ENCODE assay signal across 1 cellular context in genomic region chr3:15339786-15340215, GRCh38.
A peak's percentile ranks its signal among the peaks of the same experiment; 100 is the strongest.
TF ChIP-seq lines count a peak whose summit lies in the region.

No MANE protein-coding gene starts in this region.

TF ChIP-seq in K562, 482 proteins besides CTCF, POLR2A, EP300 and RAD21 (continued from another document and continues in another):
- TF ChIP-seq GATAD2B (IDR thresholded peaks at IDR 0.05; ENCODE audit: borderline replicate concordance) (peak; percentile 72), MBD2 (IDR thresholded peaks at IDR 0.05; ENCODE audit: borderline replicate concordance, low read depth) (no peak), E2F3 (CRISPR knock-in tag; IDR thresholded peaks at IDR 0.05) (no peak), ESRRB (CRISPR knock-in tag; IDR thresholded peaks at IDR 0.05; ENCODE audit: borderline replicate concordance) (no peak), ZKSCAN8 (CRISPR knock-in tag; IDR thresholded peaks at IDR 0.05) (0 out of 2 replicates have a peak, but pooled peaks have one; percentile 36), ATF7 (IDR thresholded peaks at IDR 0.05) (peak; percentile 43; the same call in 1 of the 2 replicates), TRIM28 (IDR thresholded peaks at IDR 0.05) (no peak), NFE2L1 (tag; IDR thresholded peaks at IDR 0.05; ENCODE audit: borderline replicate concordance, low read depth) (peak; percentile 49; the same call in 1 of the 2 replicates), BHLHE40 (IDR thresholded peaks at IDR 0.05; ENCODE audit: low read length) (no peak), NFE2 (IDR thresholded peaks at IDR 0.05; ENCODE audit: low read depth) (peak; percentile 86), ZNF253 (CRISPR knock-in tag; conservative IDR thresholded peaks at IDR 0.05) (no peak), RFX7 (CRISPR knock-in tag; IDR thresholded peaks at IDR 0.05) (no peak), ZNF644 (tag; IDR thresholded peaks at IDR 0.05; ENCODE audit: low read depth) (no peak), ZNF280B (CRISPR knock-in tag; IDR thresholded peaks at IDR 0.05) (no peak), NCOA6 (IDR thresholded peaks at IDR 0.05) (no peak), PTRF (tag; IDR thresholded peaks at IDR 0.05) (no peak), TAF15 (IDR thresholded peaks at IDR 0.05; ENCODE audit: low read depth, low read length) (no peak), ADNP (tag; IDR thresholded peaks at IDR 0.05) (no peak), ZNF780A (CRISPR knock-in tag; IDR thresholded peaks at IDR 0.05) (no peak), ZNF79 (CRISPR knock-in tag; IDR thresholded peaks at IDR 0.05; ENCODE audit: low read depth) (no peak), E2F4 (CRISPR knock-in tag; IDR thresholded peaks at IDR 0.05; ENCODE audit: low read depth) (no peak), TAF7 (tag; IDR thresholded peaks at IDR 0.05) (no peak), ZFPM2 (CRISPR knock-in tag; IDR thresholded peaks at IDR 0.05) (no peak), ATF6 (CRISPR knock-in tag; IDR thresholded peaks at IDR 0.05) (no peak), TEAD2 (tag; IDR thresholded peaks at IDR 0.05) (no peak), BRD4 (IDR thresholded peaks at IDR 0.05) (no peak), ZNF586 (CRISPR knock-in tag; conservative IDR thresholded peaks at IDR 0.05) (no peak), BMI1 (IDR thresholded peaks at IDR 0.05; ENCODE audit: low read length) (no peak), SAFB2 (IDR thresholded peaks at IDR 0.05; ENCODE audit: borderline replicate concordance, low read depth, low read length, severe bottlenecking) (no peak), ZBTB33 (CRISPR knock-in tag; IDR thresholded peaks at IDR 0.05) (no peak), MTA2 (IDR thresholded peaks at IDR 0.05; ENCODE audit: low read depth) (0 out of 2 replicates have a peak, but pooled peaks have one; percentile 41), ZBTB2 (IDR thresholded peaks at IDR 0.05) (peak; percentile 60; the same call in 1 of the 2 replicates), MAFK (IDR thresholded peaks at IDR 0.05; ENCODE audit: low read length) (peak; percentile 64), SOX6 (IDR thresholded peaks at IDR 0.05) (peak; percentile 28; the same call in 1 of the 2 replicates), RNF2 (IDR thresholded peaks at IDR 0.05) (no peak), NR0B1 (IDR thresholded peaks at IDR 0.05; ENCODE audit: partially characterized antibody) (no peak), PHTF2 (CRISPR knock-in tag; IDR thresholded peaks at IDR 0.05) (no peak), ZNF511 (CRISPR knock-in tag; IDR thresholded peaks at IDR 0.05) (no peak), IRF1 (CRISPR knock-in tag; IDR thresholded peaks at IDR 0.05; ENCODE audit: borderline replicate concordance) (no peak), VEZF1 (CRISPR knock-in tag; IDR thresholded peaks at IDR 0.05) (no peak), KLF16 (IDR thresholded peaks at IDR 0.05) (no peak), HMG20B (CRISPR knock-in tag; IDR thresholded peaks at IDR 0.05) (no peak), ZNF778 (CRISPR knock-in tag; IDR thresholded peaks at IDR 0.05) (no peak), MAZ (CRISPR knock-in tag; conservative IDR thresholded peaks at IDR 0.05 in 1 of 2, IDR thresholded peaks at IDR 0.05 in 1 of 2) (no peak), MITF (IDR thresholded peaks at IDR 0.05) (no peak), ZNF212 (CRISPR knock-in tag; IDR thresholded peaks at IDR 0.05) (no peak), TCFL5 (CRISPR knock-in tag; conservative IDR thresholded peaks at IDR 0.05) (no peak), GTF2A2 (tag; IDR thresholded peaks at IDR 0.05) (no peak), JUN (IDR thresholded peaks at IDR 0.05; ENCODE audit: borderline replicate concordance, low read depth, low read length) (peak; percentile 97), JUN (CRISPR knock-in tag; IDR thresholded peaks at IDR 0.05; ENCODE audit: borderline replicate concordance) (no peak), NR2C1 (IDR thresholded peaks at IDR 0.05) (no peak), NR2C1 (tag; IDR thresholded peaks at IDR 0.05) (no peak), KDM2B (CRISPR knock-in tag; IDR thresholded peaks at IDR 0.05) (no peak), ZBTB1 (CRISPR knock-in tag; IDR thresholded peaks at IDR 0.05; ENCODE audit: borderline replicate concordance, low read depth) (no peak), ZFP30 (CRISPR knock-in tag; IDR thresholded peaks at IDR 0.05; ENCODE audit: borderline replicate concordance) (no peak), ZKSCAN1 (IDR thresholded peaks at IDR 0.05; ENCODE audit: low read depth, low read length) (no peak), HES1 (IDR thresholded peaks at IDR 0.05; ENCODE audit: low read depth) (no peak), NR4A1 (CRISPR knock-in tag; IDR thresholded peaks at IDR 0.05) (no peak), NR4A1 (tag; IDR thresholded peaks at IDR 0.05) (no peak), ZZZ3 (IDR thresholded peaks at IDR 0.05) (no peak), KLF10 (CRISPR knock-in tag; IDR thresholded peaks at IDR 0.05) (no peak), BDP1 (IDR thresholded peaks at IDR 0.05; ENCODE audit: insufficient read depth, insufficient read length) (no peak), PHF20 (IDR thresholded peaks at IDR 0.05; ENCODE audit: partially characterized antibody) (no peak), SREBF1 (IDR thresholded peaks at IDR 0.05; ENCODE audit: borderline replicate concordance, low read depth, low read length) (no peak)
